ENCODE assay signal across 23 cellular contexts in the genomic region with DNA sequence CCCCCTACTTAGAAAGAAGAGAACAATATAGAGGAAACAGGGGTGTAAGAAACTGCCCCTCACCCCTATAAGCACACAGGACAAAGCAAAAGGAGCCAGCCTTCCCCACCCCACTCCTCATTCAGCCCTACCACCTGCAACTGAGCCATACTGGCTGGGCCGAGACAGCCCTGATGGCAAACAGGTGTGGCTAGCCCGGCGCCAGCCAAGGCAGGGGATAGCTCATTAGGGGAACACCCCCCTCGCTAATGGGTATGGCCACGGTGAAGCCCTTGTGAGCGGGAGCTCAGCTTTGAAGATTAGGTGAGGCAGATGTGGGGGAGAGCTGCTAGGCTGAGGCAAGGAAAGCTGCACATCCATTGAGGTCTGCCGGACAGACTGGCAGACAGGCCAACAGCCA.
DNase-seq lines count a peak whose midpoint lies in the region; TF ChIP-seq lines count a peak whose summit lies in the region.
"Had no signal": no experiment of that assay in that cellular context is flagged by ENCODE, and none has a peak within 500 bp of the region (broad histone marks: within the 10 kb centered on the region; RNA-seq: fewer than 3 reads in every experiment).

No MANE protein-coding gene starts in this region.

- POLR2A ChIA-PET in HEK293 (lab: Yijun Ruan, JAX): no interaction called here

- CTCF ChIA-PET in HEK293 (lab: Yijun Ruan, JAX): interaction anchor here (0.6 kb wide), 2 partner anchors 110 to 306 kb away, joined by 3 read pairs; no protein-coding TSS in a partner anchor

- TF ChIP-seq CTCF in HEK293 (tag by site-specific recombination; IDR thresholded peaks at IDR 0.05) (no peak), endodermal cell (conservative IDR thresholded peaks at IDR 0.05) (no peak), CD14-positive monocyte (IDR thresholded peaks at IDR 0.05) (no peak)

- H3K9ac ChIP-seq in endodermal cell (ENCODE audit: extremely low read depth, low read length, poor library complexity, severe bottlenecking): no peak overlapping the region
- H3K9ac ChIP-seq: BLaER1 treated with 17β-estradiol and CSF1 and Interleukin-3, amounts not matched to agents 10 nM and 100 nM had no signal

- H3K27ac ChIP-seq in HEK293 (ENCODE audit: extremely low read depth, low read depth, low read length): no peak overlapping the region
- H3K27ac ChIP-seq in endodermal cell (ENCODE audit: low read depth, low read length): no peak overlapping the region
- H3K27ac ChIP-seq: BLaER1 treated with 17β-estradiol and CSF1 and Interleukin-3, amounts not matched to agents 10 nM and 100 nM; left lung; thyroid gland had no signal

- H3K9me3 ChIP-seq in HEK293 (ENCODE audit: control insufficient read depth, insufficient read depth, low read depth, low read length) (no peaks in the 10 kb centered on the region), endodermal cell (ENCODE audit: control insufficient read depth, low read length) (no peaks in the 10 kb centered on the region)
- H3K9me3 ChIP-seq: BLaER1 treated with 17β-estradiol and CSF1 and Interleukin-3, amounts not matched to agents 10 nM and 100 nM; left lung; thyroid gland had no signal

- H3K27me3 Mint-ChIP-seq in endodermal cell (ENCODE audit: insufficient read depth) (no peaks in the 10 kb centered on the region), CD14-positive monocyte (ENCODE audit: low read depth in 3 of 3) (no peaks in the 10 kb centered on the region)
- H3K27me3 Mint-ChIP-seq: activated T-helper 17 cell treated with anti-CD3 and anti-CD28 coated beads, Interleukin-2, amount 50 U/mL, for 72 hours had no signal

- peaks cover 24% of the 10 kb centered on the region for H3K4me1 Mint-ChIP-seq in endodermal cell
- no peaks in the 10 kb centered on the region for H3K4me1 Mint-ChIP-seq in CD14-positive monocyte
- H3K4me1 Mint-ChIP-seq: activated T-helper 17 cell treated with anti-CD3 and anti-CD28 coated beads, Interleukin-2, amount 50 U/mL, for 72 hours had no signal

- H3K4me1 ChIP-seq in HEK293 (ENCODE audit: control insufficient read depth, insufficient read depth, low read length): no peaks in the 10 kb centered on the region
- H3K4me1 ChIP-seq in endodermal cell (ENCODE audit: control insufficient read depth, insufficient read depth, low read length): peaks cover 10% of the 10 kb centered on the region

- intact Hi-C loops in CD14-positive monocyte (cut with micrococcal nuclease): no loop called here

- H3K36me3 Mint-ChIP-seq in endodermal cell (ENCODE audit: low read depth) (peaks cover 35% of the 10 kb centered on the region), CD14-positive monocyte (peaks cover 51% of the 10 kb centered on the region in 2 donors)

- H3K36me3 ChIP-seq in HEK293 (ENCODE audit: control insufficient read depth in 2 of 2, insufficient read depth in 1 of 2, low read length in 2 of 2): peaks cover 0 to 99% of the 10 kb centered on the region in 2 experiments; a peak in 1 of 3 replicates
- H3K36me3 ChIP-seq in endodermal cell (ENCODE audit: control insufficient read depth, insufficient read depth, low read length): peaks cover 46% of the 10 kb centered on the region

- no peaks in the 10 kb centered on the region for H3K9me3 Mint-ChIP-seq in endodermal cell
- H3K9me3 Mint-ChIP-seq in CD14-positive monocyte: peaks cover 0 to 2% (median 0%) of the 10 kb centered on the region in 7 donors
- H3K9me3 Mint-ChIP-seq: activated T-helper 17 cell treated with anti-CD3 and anti-CD28 coated beads, Interleukin-2, amount 50 U/mL, for 72 hours had no signal

- H3K27ac Mint-ChIP-seq in endodermal cell (peak overlapping the region; percentile 71), CD14-positive monocyte (no peak overlapping the region)
- H3K27ac Mint-ChIP-seq: activated T-helper 17 cell treated with anti-CD3 and anti-CD28 coated beads, Interleukin-2, amount 50 U/mL, for 72 hours had no signal

- H3K27me3 ChIP-seq in endodermal cell (ENCODE audit: control insufficient read depth, insufficient read depth, low read length, poor library complexity, severe bottlenecking): no peaks in the 10 kb centered on the region
- H3K27me3 ChIP-seq: BLaER1 treated with 17β-estradiol and CSF1 and Interleukin-3, amounts not matched to agents 10 nM and 100 nM; left lung; thyroid gland had no signal

- DNase-seq in COLO668 (lab: John Stamatoyannopoulos, UW; ENCODE audit: unreplicated experiment) (peak; percentile 89), NCI-H2227 treated with DMSO at 0.1 percent for 48 hours (lab: John Stamatoyannopoulos, UW) (peak; percentile 16), endodermal cell (no peak), HT-29 (ENCODE audit: low spot score) (no peak), CD14-positive monocyte (ENCODE audit: low spot score) (no peak), EL (no peak), OCI-M1 (lab: John Stamatoyannopoulos, UW) (no peak)
- DNase-seq: ACHN; activated CD4-positive, alpha-beta T cell treated with anti-CD3 and anti-CD28 coated beads for 48 hours; GOT3; head of caudate nucleus; left lung; NCI-H1048; NCI-H524 treated with DMSO at 0.1 percent for 48 hours; Right ventricle myocardium superior; stimulated activated CD4-positive, alpha-beta T cell treated with anti-CD3 and anti-CD28 coated beads, Interleukin-4, amount 100 ng/mL, for 1 hour; stimulated activated naive CD8-positive, alpha-beta T cell treated with anti-CD3 and anti-CD28 coated beads, Interleukin-15, Interleukin-2, amounts not matched to agents 100 U/mL and 50 U/mL, for 24 hours; T-helper 1 cell; thyroid gland had no signal

- H3K4me3 Mint-ChIP-seq in endodermal cell (peak overlapping the region; percentile 26), CD14-positive monocyte (no peak overlapping the region)
- H3K4me3 Mint-ChIP-seq: activated T-helper 17 cell treated with anti-CD3 and anti-CD28 coated beads, Interleukin-2, amount 50 U/mL, for 72 hours had no signal

- H3K4me3 ChIP-seq in HEK293 (ENCODE audit: low read depth, low read length) (no peak overlapping the region), endodermal cell (ENCODE audit: low read length) (no peak overlapping the region)
- H3K4me3 ChIP-seq: BLaER1 treated with 17β-estradiol and CSF1 and Interleukin-3, amounts not matched to agents 10 nM and 100 nM; left lung; smooth muscle cell; thyroid gland had no signal

- 90% methylated on average over 7 of the region's 7 CpGs; no CpG with 5 or more reads in 1 of the 2 experiments for WGBS in endodermal cell (ENCODE audit: insufficient coverage in 1 of 2, insufficient read length in 1 of 2), 2 experiments

TF ChIP-seq in HEK293, 187 proteins besides CTCF, POLR2A, EP300 and RAD21:
- TF ChIP-seq, protein P1, sequence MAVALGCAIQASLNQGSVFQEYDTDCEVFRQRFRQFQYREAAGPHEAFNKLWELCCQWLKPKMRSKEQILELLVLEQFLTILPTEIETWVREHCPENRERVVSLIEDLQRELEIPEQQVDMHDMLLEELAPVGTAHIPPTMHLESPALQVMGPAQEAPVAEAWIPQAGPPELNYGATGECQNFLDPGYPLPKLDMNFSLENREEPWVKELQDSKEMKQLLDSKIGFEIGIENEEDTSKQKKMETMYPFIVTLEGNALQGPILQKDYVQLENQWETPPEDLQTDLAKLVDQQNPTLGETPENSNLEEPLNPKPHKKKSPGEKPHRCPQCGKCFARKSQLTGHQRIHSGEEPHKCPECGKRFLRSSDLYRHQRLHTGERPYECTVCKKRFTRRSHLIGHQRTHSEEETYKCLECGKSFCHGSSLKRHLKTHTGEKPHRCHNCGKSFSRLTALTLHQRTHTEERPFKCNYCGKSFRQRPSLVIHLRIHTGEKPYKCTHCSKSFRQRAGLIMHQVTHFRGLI (tag by site-specific recombination; IDR thresholded peaks at IDR 0.05): peak; percentile 99
- TF ChIP-seq ZNF426 (tag by site-specific recombination; IDR thresholded peaks at IDR 0.05) (no peak), MEIS1 (CRISPR knock-in tag; IDR thresholded peaks at IDR 0.05; ENCODE audit: borderline replicate concordance) (no peak), ZBTB8A (tag by site-specific recombination; IDR thresholded peaks at IDR 0.05) (0 out of 2 replicates have a peak, but pooled peaks have one; percentile 17), SP2 (tag by site-specific recombination; IDR thresholded peaks at IDR 0.05) (no peak), SCRT1 (tag by site-specific recombination; IDR thresholded peaks at IDR 0.05; ENCODE audit: borderline replicate concordance) (no peak), ZNF416 (tag by site-specific recombination; IDR thresholded peaks at IDR 0.05) (no peak), FEZF1 (tag by site-specific recombination; IDR thresholded peaks at IDR 0.05) (no peak), ZSCAN30 (tag by site-specific recombination; IDR thresholded peaks at IDR 0.05) (no peak), ZNF433 (tag by site-specific recombination; IDR thresholded peaks at IDR 0.05; ENCODE audit: low read depth) (no peak), KLF10 (tag by site-specific recombination; IDR thresholded peaks at IDR 0.05) (no peak), KLF16 (tag by site-specific recombination; IDR thresholded peaks at IDR 0.05) (no peak)
- TF ChIP-seq, protein P2, sequence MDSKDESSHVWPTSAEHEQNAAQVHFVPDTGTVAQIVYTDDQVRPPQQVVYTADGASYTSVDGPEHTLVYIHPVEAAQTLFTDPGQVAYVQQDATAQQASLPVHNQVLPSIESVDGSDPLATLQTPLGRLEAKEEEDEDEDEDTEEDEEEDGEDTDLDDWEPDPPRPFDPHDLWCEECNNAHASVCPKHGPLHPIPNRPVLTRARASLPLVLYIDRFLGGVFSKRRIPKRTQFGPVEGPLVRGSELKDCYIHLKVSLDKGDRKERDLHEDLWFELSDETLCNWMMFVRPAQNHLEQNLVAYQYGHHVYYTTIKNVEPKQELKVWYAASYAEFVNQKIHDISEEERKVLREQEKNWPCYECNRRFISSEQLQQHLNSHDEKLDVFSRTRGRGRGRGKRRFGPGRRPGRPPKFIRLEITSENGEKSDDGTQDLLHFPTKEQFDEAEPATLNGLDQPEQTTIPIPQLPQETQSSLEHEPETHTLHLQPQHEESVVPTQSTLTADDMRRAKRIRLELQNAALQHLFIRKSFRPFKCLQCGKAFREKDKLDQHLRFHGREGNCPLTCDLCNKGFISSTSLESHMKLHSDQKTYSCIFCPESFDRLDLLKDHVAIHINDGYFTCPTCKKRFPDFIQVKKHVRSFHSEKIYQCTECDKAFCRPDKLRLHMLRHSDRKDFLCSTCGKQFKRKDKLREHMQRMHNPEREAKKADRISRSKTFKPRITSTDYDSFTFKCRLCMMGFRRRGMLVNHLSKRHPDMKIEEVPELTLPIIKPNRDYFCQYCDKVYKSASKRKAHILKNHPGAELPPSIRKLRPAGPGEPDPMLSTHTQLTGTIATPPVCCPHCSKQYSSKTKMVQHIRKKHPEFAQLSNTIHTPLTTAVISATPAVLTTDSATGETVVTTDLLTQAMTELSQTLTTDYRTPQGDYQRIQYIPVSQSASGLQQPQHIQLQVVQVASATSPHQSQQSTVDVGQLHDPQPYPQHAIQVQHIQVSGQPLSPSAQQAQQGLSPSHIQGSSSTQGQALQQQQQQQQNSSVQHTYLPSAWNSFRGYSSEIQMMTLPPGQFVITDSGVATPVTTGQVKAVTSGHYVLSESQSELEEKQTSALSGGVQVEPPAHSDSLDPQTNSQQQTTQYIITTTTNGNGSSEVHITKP (tag by site-specific recombination; IDR thresholded peaks at IDR 0.05): peak; percentile 74; the same call in 1 of the 2 replicates
TF ChIP-seq in HEK293: peak in this region for 3.

Comparison
In these comparisons a context has a peak if more than half of its experiments do, and no peak if none do; other contexts are left out.
1. DNase-seq: peak in COLO668 (single experiment) and NCI-H2227 treated with DMSO at 0.1 percent for 48 hours (single experiment); none in endodermal cell (single experiment), HT-29 (single experiment), CD14-positive monocyte (single experiment), EL (single experiment) and OCI-M1 (single experiment).